Comparison of ENCODE assay signal across 18 cellular contexts in genomic region chr1:213821175-213821942, GRCh38.
DNase-seq lines count a peak whose midpoint lies in the region; ATAC-seq, FAIRE-seq and TF ChIP-seq lines count a peak whose summit lies in the region.
"Had no signal": no experiment of that assay in that cellular context is flagged by ENCODE, and none has a peak within 500 bp of the region (broad histone marks: within the 10 kb centered on the region; RNA-seq: fewer than 3 reads in every experiment).

No MANE protein-coding gene starts in this region.

- H4K20me1 ChIP-seq in mammary epithelial cell (ENCODE audit: insufficient read depth, low read length) (no peaks in the 10 kb centered on the region), HepG2 (ENCODE audit: insufficient read depth, low read length) (no peaks in the 10 kb centered on the region)

- H3K4me3 Mint-ChIP-seq in MCF 10A (ENCODE audit: unreplicated experiment), result no peak overlapping the region
- H3K4me3 Mint-ChIP-seq: CD4-positive, alpha-beta T cell; H9 had no signal

- peak; percentile 48 for FAIRE-seq in HepG2 (lab: Jason Lieb, UNC)
- FAIRE-seq: A549, G401.6, GM12891, GM18507, H1 had no signal

- H3K27ac ChIP-seq in mammary epithelial cell (ENCODE audit: insufficient read depth, low read depth, low read length) (no peak overlapping the region), HepG2 (ENCODE audit: extremely low read length, insufficient read depth, low read length) (peak overlapping the region; percentile 67)
- H3K27ac ChIP-seq: 22Rv1, A549, C4-2B had no signal

- H3K27me3 Mint-ChIP-seq in MCF 10A (ENCODE audit: insufficient read depth, unreplicated experiment), result no peaks in the 10 kb centered on the region
- H3K27me3 Mint-ChIP-seq: CD4-positive, alpha-beta T cell had no signal

- no peak overlapping the region for H3K27ac Mint-ChIP-seq in MCF 10A (ENCODE audit: low read depth, unreplicated experiment)
- H3K27ac Mint-ChIP-seq: CD4-positive, alpha-beta T cell; H9 had no signal

- H3K9me3 Mint-ChIP-seq in MCF 10A (ENCODE audit: unreplicated experiment), result no peaks in the 10 kb centered on the region
- H3K9me3 Mint-ChIP-seq: CD4-positive, alpha-beta T cell; H9 had no signal

- H2AFZ ChIP-seq in mammary epithelial cell (ENCODE audit: low read depth, low read length) (no peak overlapping the region), HepG2 (ENCODE audit: low read length) (peak overlapping the region; percentile 62)

- BruUV-seq in MCF 10A (replicated peaks; lab: Mats Ljungman, UMichigan) (no TSS peak), mammary epithelial cell (replicated peaks; lab: Mats Ljungman, UMichigan) (no TSS peak), HepG2 (replicated peaks; lab: Mats Ljungman, UMichigan) (no TSS peak)

- dilution Hi-C loops in mammary epithelial cell (cut with HindIII; ENCODE audit: low sequenced_read_pairs), result no loop called here

- WGBS in mammary epithelial cell (ENCODE audit: low coverage, missing lambda C conversion rate), result 84% methylated on average over 5 of the region's 5 CpGs
- WGBS in HepG2 (ENCODE audit: low lambda C conversion rate), result 15% methylated on average over 5 of the region's 5 CpGs

- no peak for TF ChIP-seq RAD21 in HepG2 (CRISPR knock-in tag; IDR thresholded peaks at IDR 0.05)

- H3K9ac ChIP-seq in mammary epithelial cell (ENCODE audit: insufficient read depth, low read length) (no peak overlapping the region), HepG2 (ENCODE audit: insufficient read depth, low read depth, low read length) (peak overlapping the region; percentile 44)

- in situ Hi-C loops in mammary epithelial cell (cut with MboI; ENCODE audit: low sequenced_read_pairs in 2 of 2) (no loop called here), HepG2 (cut with HindIII; ENCODE audit: extremely low pct_ligation_motif_present, low pct_unique_long_range_greater_than_20kb) (no loop called here)

- H3K36me3 Mint-ChIP-seq in MCF 10A (ENCODE audit: insufficient read depth, unreplicated experiment), result no peaks in the 10 kb centered on the region

- H3K9me3 ChIP-seq in mammary epithelial cell (replicated peaks; ENCODE audit: insufficient read depth, low read length) (no peaks in the 10 kb centered on the region), HepG2 (ENCODE audit: low read length) (no peaks in the 10 kb centered on the region)
- H3K9me3 ChIP-seq: A549 had no signal

- H3K4me3 ChIP-seq in mammary epithelial cell (replicated peaks in 1 of 3; ENCODE audit: insufficient read depth in 1 of 3, low read depth in 2 of 3, low read length in 3 of 3), result no peak overlapping the region
- peak overlapping the region in 2 of 3 experiments; percentile 8 to 49; a peak in 3 of 6 replicates for H3K4me3 ChIP-seq in HepG2 (replicated peaks in 1 of 3; ENCODE audit: insufficient read depth in 1 of 3, low read depth in 2 of 3, low read length in 3 of 3)
- H3K4me3 ChIP-seq: A549 had no signal

- TF ChIP-seq POLR2A in HepG2 (IDR thresholded peaks at IDR 0.05; ENCODE audit: insufficient read depth in 1 of 2, low read depth in 2 of 2, low read length in 2 of 2), result peak in 1 of 2 experiments; percentile 43; a peak in 1 of 4 replicates

- ATAC-seq in HepG2, result peak; percentile 94
- ATAC-seq in GM18502 (IDR thresholded peaks at IDR 0.05; ENCODE audit: poor library complexity, unreplicated experiment), result no peak
- no peak for ATAC-seq in GM18511 (IDR thresholded peaks at IDR 0.05; ENCODE audit: unreplicated experiment)
- ATAC-seq: A549 had no signal

- intact Hi-C loops in MCF 10A (cut with micrococcal nuclease) (loop anchor here (10.0 kb wide), 1 partner anchor 303 kb away; no protein-coding TSS in a partner anchor), mammary epithelial cell (cut with micrococcal nuclease) (no loop called here), HepG2 (cut with micrococcal nuclease; ENCODE audit: unreplicated experiment) (loop anchor here (10.0 kb wide), 1 partner anchor 447 kb away; no protein-coding TSS in a partner anchor)

- peak; percentile 11 for DNase-seq in MCF 10A (ENCODE audit: unreplicated experiment)
- DNase-seq in mammary epithelial cell, result no peak
- DNase-seq in foreskin melanocyte, result peak; percentile 12
- DNase-seq in HepG2 (ENCODE audit: low spot score), result peak; percentile 64
- DNase-seq in mucosa of gallbladder (ENCODE audit: low spot score), result no peak
- no peak for DNase-seq in OCI-M2 (lab: John Stamatoyannopoulos, UW; ENCODE audit: unreplicated experiment)
- DNase-seq: AML-193; CD4-positive, alpha-beta T cell; H9 had no signal

- H3K4me1 Mint-ChIP-seq in MCF 10A (ENCODE audit: insufficient read depth, unreplicated experiment), result no peaks in the 10 kb centered on the region
- H3K4me1 Mint-ChIP-seq: H9 had no signal

- H3K79me2 ChIP-seq in mammary epithelial cell (ENCODE audit: insufficient read depth, low read length) (no peaks in the 10 kb centered on the region), HepG2 (ENCODE audit: insufficient read depth, low read length) (no peaks in the 10 kb centered on the region)

- CTCF ChIA-PET in MCF 10A (lab: Yijun Ruan, JAX), result interaction anchor here (0.6 kb wide), 2 partner anchors 21 to 53 kb away, joined by 3 to 4 read pairs; no protein-coding TSS in a partner anchor
- CTCF ChIA-PET in mammary epithelial cell (lab: Charles Lee; ENCODE audit: low non-redundant PET), result no interaction called here
- CTCF ChIA-PET in HepG2 (lab: Yijun Ruan, JAX; ENCODE audit: low intra/inter-chr PET ratio, low total read pairs), result no interaction called here

- H3K4me1 ChIP-seq in mammary epithelial cell (ENCODE audit: insufficient read depth, low read length) (no peaks in the 10 kb centered on the region), HepG2 (ENCODE audit: insufficient read depth, low read length) (peaks cover 48% of the 10 kb centered on the region)
- H3K4me1 ChIP-seq: A549 had no signal

- POLR2A ChIA-PET in MCF 10A (lab: Yijun Ruan, JAX) (no interaction called here), HepG2 (lab: Yijun Ruan, JAX) (interaction anchor here (0.6 to 2.4 kb wide), 6 partner anchors 10 to 329 kb away, joined by 3 to 8 read pairs (median 4); no protein-coding TSS in a partner anchor)

- H3K4me2 ChIP-seq in mammary epithelial cell (ENCODE audit: insufficient read depth, low read depth, low read length), result no peak overlapping the region
- peak overlapping the region; percentile 84 for H3K4me2 ChIP-seq in HepG2 (ENCODE audit: low read depth, low read length)
- H3K4me2 ChIP-seq: A549 had no signal

- no peaks in the 10 kb centered on the region for H3K36me3 ChIP-seq in mammary epithelial cell (ENCODE audit: insufficient read depth, low read length)
- H3K36me3 ChIP-seq in HepG2 (replicated peaks in 1 of 2; ENCODE audit: control insufficient read depth in 1 of 2, insufficient read depth in 2 of 2, low read length in 2 of 2), result no peaks in the 10 kb centered on the region

- no peak for TF ChIP-seq EP300 in HepG2 (IDR thresholded peaks at IDR 0.05; ENCODE audit: low read depth in 2 of 2, low read length in 2 of 2)
- no peak for TF ChIP-seq EP300 in HepG2 (CRISPR knock-in tag; IDR thresholded peaks at IDR 0.05; ENCODE audit: borderline replicate concordance)

- H3K27me3 ChIP-seq in mammary epithelial cell (ENCODE audit: insufficient read depth, low read length) (no peaks in the 10 kb centered on the region), HepG2 (ENCODE audit: control insufficient read depth in 1 of 2, insufficient read depth in 2 of 2, low read length in 2 of 2) (no peaks in the 10 kb centered on the region)

- TF ChIP-seq CTCF in MCF 10A (IDR thresholded peaks at IDR 0.05; ENCODE audit: unreplicated experiment) (no peak), mammary epithelial cell (conservative IDR thresholded peaks at IDR 0.05 in 1 of 2, IDR thresholded peaks at IDR 0.05 in 1 of 2; ENCODE audit: extremely low read depth in 1 of 2, insufficient read depth in 1 of 2, low read depth in 1 of 2, low read length in 2 of 2) (no peak), HepG2 (CRISPR knock-in tag; IDR thresholded peaks at IDR 0.05) (no peak)

TF ChIP-seq in HepG2, 621 proteins besides CTCF, POLR2A, EP300 and RAD21 (continues in another document):
- TF ChIP-seq HNF1A (IDR thresholded peaks at IDR 0.05; ENCODE audit: low read depth) (peak; percentile 53), HNF1A (CRISPR knock-in tag; IDR thresholded peaks at IDR 0.05; ENCODE audit: borderline replicate concordance) (peak; percentile 80; the same call in 1 of the 2 replicates), NFIC (IDR thresholded peaks at IDR 0.05; ENCODE audit: low read length) (peak; percentile 56; the same call in 1 of the 2 replicates), SAP130 (CRISPR knock-in tag; IDR thresholded peaks at IDR 0.05; ENCODE audit: low read depth) (peak; percentile 9; the same call in 1 of the 2 replicates), CBX2 (IDR thresholded peaks at IDR 0.05; ENCODE audit: low read depth, low read length) (no peak), CBX2 (CRISPR knock-in tag; IDR thresholded peaks at IDR 0.05; ENCODE audit: low read depth) (no peak)

Comparison
In these comparisons a context has a peak if more than half of its experiments do, and no peak if none do; other contexts are left out.
1. DNase-seq: peak in MCF 10A (single experiment), foreskin melanocyte (single experiment) and HepG2 (single experiment); none in mammary epithelial cell (single experiment), mucosa of gallbladder (single experiment) and OCI-M2 (single experiment).
2. H3K4me3 ChIP-seq: peak in HepG2 (2 of 3); none in mammary epithelial cell (0 of 3).